Comparison of ENCODE assay signal across 8 cellular contexts in genomic region chr6:170291271-170292110, GRCh38. TPM values are rescaled to one million over a fixed set of nuclear protein-coding genes. Genes with fewer than 3 reads are reported as not detected.
DNase-seq lines count a peak whose midpoint lies in the region; ATAC-seq and TF ChIP-seq lines count a peak whose summit lies in the region.

No MANE protein-coding gene starts in this region.

- H3K27ac Mint-ChIP-seq in activated T-cell treated with anti-CD3 and anti-CD28 coated beads, Interleukin-2, amount 50 U/mL, for 24 hours = no peak overlapping the region
- peak overlapping the region in 8 of 9 donors; percentile 45 to 87 (median 80) for H3K27ac Mint-ChIP-seq in naive thymus-derived CD4-positive, alpha-beta T cell

- H3K27me3 ChIP-seq in BE2C (peaks cover 93% of the 10 kb centered on the region), GM23248 (replicated peaks; ENCODE audit: insufficient read depth) (peaks cover 56% of the 10 kb centered on the region)
- peaks cover 7 to 9% of the 10 kb centered on the region in 2 donors for H3K27me3 ChIP-seq in naive thymus-derived CD4-positive, alpha-beta T cell (ENCODE audit: control insufficient read depth in 2 of 2, insufficient read depth in 2 of 2, low read length in 2 of 2)

- H3K4me3 ChIP-seq in BE2C (ENCODE audit: low read depth, low read length) (peak overlapping the region; percentile 34), GM23248 (peak overlapping the region; percentile 60), fibroblast of the aortic adventitia (ENCODE audit: low read depth, low read length) (peak overlapping the region; percentile 40)
- peak overlapping the region; percentile 56 for H3K4me3 ChIP-seq in naive thymus-derived CD4-positive, alpha-beta T cell (ENCODE audit: low read length)

- H3K9ac ChIP-seq in GM23248 = no peak overlapping the region

- H3K36me3 ChIP-seq in BE2C = no peaks in the 10 kb centered on the region
- H3K36me3 ChIP-seq in GM23248 (ENCODE audit: low read depth) = no peaks in the 10 kb centered on the region
- H3K36me3 ChIP-seq in naive thymus-derived CD4-positive, alpha-beta T cell (ENCODE audit: control insufficient read depth in 2 of 3, insufficient read depth in 3 of 3, low read length in 3 of 3) = peaks cover 0 to 3% (median 0%) of the 10 kb centered on the region in 3 experiments

- TF ChIP-seq CTCF in BE2C (IDR thresholded peaks at IDR 0.05; ENCODE audit: low read depth, low read length) = no peak
- no peak for TF ChIP-seq CTCF in fibroblast of the aortic adventitia (IDR thresholded peaks at IDR 0.05; ENCODE audit: insufficient read depth, low read length)

- DNase-seq in BE2C (peak; percentile 64), GM23248 (peak; percentile 39), NCI-H2227 (lab: John Stamatoyannopoulos, UW; ENCODE audit: unreplicated experiment) (peak; percentile 68), fibroblast of the aortic adventitia (ENCODE audit: low read depth) (no peak), SKM-1 (lab: John Stamatoyannopoulos, UW; ENCODE audit: unreplicated experiment) (no peak)
- peak; percentile 51 for DNase-seq in activated T-cell treated with anti-CD3 and anti-CD28 coated beads, Interleukin-2, amount 50 U/mL, for 24 hours
- peak in 6 of 9 donors; percentile 25 to 61 (median 53) for DNase-seq in naive thymus-derived CD4-positive, alpha-beta T cell

- CTCF ChIA-PET in naive thymus-derived CD4-positive, alpha-beta T cell (lab: Charles Lee) = interaction anchor here (0.9 to 3.6 kb wide), 10 partner anchors 13 to 501 kb away, joined by 3 to 29 read pairs (median 4); partner anchors contain the start of gene FAM120B

- H3K79me2 ChIP-seq in GM23248 (ENCODE audit: insufficient read depth) = no peaks in the 10 kb centered on the region

- in situ Hi-C loops in GM23248 (cut with MboI) = no loop called here

- H3K9me3 ChIP-seq in BE2C = no peaks in the 10 kb centered on the region
- no peaks in the 10 kb centered on the region for H3K9me3 ChIP-seq in GM23248 (ENCODE audit: low read depth)
- H3K9me3 ChIP-seq in naive thymus-derived CD4-positive, alpha-beta T cell (ENCODE audit: control insufficient read depth in 2 of 3, low read length in 3 of 3) = no peaks in the 10 kb centered on the region

- H3F3A ChIP-seq in GM23248 (ENCODE audit: insufficient read depth) = peaks cover 12% of the 10 kb centered on the region; the same call in 1 of the 2 replicates

- H3K9me3 Mint-ChIP-seq in activated T-cell treated with anti-CD3 and anti-CD28 coated beads, Interleukin-2, amount 50 U/mL, for 24 hours = no peaks in the 10 kb centered on the region
- peaks cover 0 to 2% (median 0%) of the 10 kb centered on the region in 11 donors for H3K9me3 Mint-ChIP-seq in naive thymus-derived CD4-positive, alpha-beta T cell

- POLR2A ChIA-PET in naive thymus-derived CD4-positive, alpha-beta T cell (lab: Charles Lee) = interaction anchor here (0.9 to 5.3 kb wide), 8 partner anchors 12 to 341 kb away, joined by 3 to 35 read pairs (median 3); partner anchors contain the start of gene FAM120B

- intact Hi-C loops in naive thymus-derived CD4-positive, alpha-beta T cell (cut with micrococcal nuclease) = loop anchor here (1.0 to 10.0 kb wide), 13 partner anchors 19 to 1396 kb away; partner anchors contain the start of genes C6orf120 (in 1 of the 2), PSMB1 (in 1 of the 2), TBP (in 1 of the 2) and WDR27 (in 1 of the 2)

- no peak overlapping the region for H3K27ac ChIP-seq in GM23248
- no peak overlapping the region for H3K27ac ChIP-seq in naive thymus-derived CD4-positive, alpha-beta T cell (ENCODE audit: low read depth, low read length)

- WGBS in GM23248 (ENCODE audit: low coverage in 1 of 2, low lambda C conversion rate in 2 of 2, missing lambda C conversion rate in 2 of 2), 2 experiments = 2 to 5% methylated on average over 39 to 79 of the region's 87 CpGs

- H2AFZ ChIP-seq in GM23248 = peak overlapping the region; percentile 69; the same call in 1 of the 2 replicates

- peak overlapping the region; percentile 48 for H3K4me2 ChIP-seq in GM23248 (ENCODE audit: unreplicated experiment)

- peak overlapping the region; percentile 72 for H3K4me3 Mint-ChIP-seq in activated T-cell treated with anti-CD3 and anti-CD28 coated beads, Interleukin-2, amount 50 U/mL, for 24 hours
- H3K4me3 Mint-ChIP-seq in naive thymus-derived CD4-positive, alpha-beta T cell = peak overlapping the region; percentile 79 to 99 (median 93)

- no peaks in the 10 kb centered on the region for H4K20me1 ChIP-seq in GM23248 (ENCODE audit: insufficient read depth)

- ATAC-seq in naive thymus-derived CD4-positive, alpha-beta T cell = peak; percentile 62
- no peak for ATAC-seq in HG02571 (IDR thresholded peaks at IDR 0.05; ENCODE audit: unreplicated experiment)

- peaks cover 53% of the 10 kb centered on the region for H3K4me1 Mint-ChIP-seq in activated T-cell treated with anti-CD3 and anti-CD28 coated beads, Interleukin-2, amount 50 U/mL, for 24 hours (ENCODE audit: low read depth)
- peaks cover 20 to 51% (median 46%) of the 10 kb centered on the region in 7 donors for H3K4me1 Mint-ChIP-seq in naive thymus-derived CD4-positive, alpha-beta T cell

- H3K9me2 ChIP-seq in GM23248 (ENCODE audit: insufficient read depth) = no peaks in the 10 kb centered on the region

- peaks cover 80% of the 10 kb centered on the region for H3K27me3 Mint-ChIP-seq in activated T-cell treated with anti-CD3 and anti-CD28 coated beads, Interleukin-2, amount 50 U/mL, for 24 hours
- H3K27me3 Mint-ChIP-seq in naive thymus-derived CD4-positive, alpha-beta T cell = peaks cover 6 to 79% (median 38%) of the 10 kb centered on the region in 5 donors

- no peaks in the 10 kb centered on the region for H3K36me3 Mint-ChIP-seq in activated T-cell treated with anti-CD3 and anti-CD28 coated beads, Interleukin-2, amount 50 U/mL, for 24 hours (ENCODE audit: low read depth)
- peaks cover 0 to 4% (median 0%) of the 10 kb centered on the region in 5 donors for H3K36me3 Mint-ChIP-seq in naive thymus-derived CD4-positive, alpha-beta T cell

- H3K4me1 ChIP-seq in BE2C (0 out of 2 replicates have a peak, but pooled peaks cover 3% of the 10 kb centered on the region), GM23248 (ENCODE audit: insufficient read depth) (0 out of 2 replicates have a peak, but pooled peaks cover 6% of the 10 kb centered on the region)
- H3K4me1 ChIP-seq in naive thymus-derived CD4-positive, alpha-beta T cell (ENCODE audit: control insufficient read depth in 2 of 2, insufficient read depth in 2 of 2, low read length in 2 of 2) = peaks cover 24 to 42% of the 10 kb centered on the region in 2 donors

RNA-seq across cellular contexts. Expression of gene DLL1, which starts 0.6 kb away (rescaled TPM):
- polyA plus RNA-seq in BE2C (2012; ENCODE audit: insufficient read depth, insufficient read length, low read depth) = 0.37 TPM
- total RNA-seq in GM23248 (2014; rRNA removed; shearing (Covaris generic)) = 0.38 and 0.86 TPM in 2 replicates
- polyA plus RNA-seq in GM23248 (2016; fragmentation: Nextera tagmentation; extraction: Ambion mirVana) = 0.30 and 0.68 TPM in 2 replicates
- 0.09 and 4.9 TPM in 2 replicates for total RNA-seq in fibroblast of the aortic adventitia (ENCODE audit: low replicate concordance)
- 10 to 100 TPM in 1 of 5 experiments, 1 to 10 TPM in 3, under 1 TPM in 1; 0.19 to 12.9 (median 4.5) TPM for total RNA-seq in naive thymus-derived CD4-positive, alpha-beta T cell
- under 1 TPM; 0.54 to 0.60 TPM for polyA plus RNA-seq in naive thymus-derived CD4-positive, alpha-beta T cell

RNA-seq across cellular contexts. Expression of gene FAM120B, which starts 15.1 kb away (rescaled TPM):
- 32.9 TPM for polyA plus RNA-seq in BE2C (2012; ENCODE audit: insufficient read depth, insufficient read length, low read depth)
- total RNA-seq in GM23248 (2014; rRNA removed; shearing (Covaris generic)) = 12.0 and 17.1 TPM in 2 replicates
- 28.5 and 29.1 TPM in 2 replicates for polyA plus RNA-seq in GM23248 (2016; fragmentation: Nextera tagmentation; extraction: Ambion mirVana)
- total RNA-seq in fibroblast of the aortic adventitia (ENCODE audit: low replicate concordance) = 20.4 and 29.4 TPM in 2 replicates
- total RNA-seq in naive thymus-derived CD4-positive, alpha-beta T cell = 10 to 100 TPM; 27.2 to 53.4 (median 35.5) TPM
- polyA plus RNA-seq in naive thymus-derived CD4-positive, alpha-beta T cell = 10 to 100 TPM; 31.0 to 49.3 TPM

Comparison
In these comparisons a context has a peak if more than half of its experiments do, and no peak if none do; other contexts are left out.
1. DNase-seq: peak in BE2C (single experiment), GM23248 (single experiment), NCI-H2227 (single experiment), activated T-cell treated with anti-CD3 and anti-CD28 coated beads, Interleukin-2, amount 50 U/mL, for 24 hours (single experiment) and naive thymus-derived CD4-positive, alpha-beta T cell (6 of 9); none in fibroblast of the aortic adventitia (single experiment) and SKM-1 (single experiment).
2. Peak in every context shown above with its lines, with median percentiles within 50 percentile points of each other: H3K4me3 ChIP-seq.